ENCODE assay signal across 10 cellular contexts in the genomic region with DNA sequence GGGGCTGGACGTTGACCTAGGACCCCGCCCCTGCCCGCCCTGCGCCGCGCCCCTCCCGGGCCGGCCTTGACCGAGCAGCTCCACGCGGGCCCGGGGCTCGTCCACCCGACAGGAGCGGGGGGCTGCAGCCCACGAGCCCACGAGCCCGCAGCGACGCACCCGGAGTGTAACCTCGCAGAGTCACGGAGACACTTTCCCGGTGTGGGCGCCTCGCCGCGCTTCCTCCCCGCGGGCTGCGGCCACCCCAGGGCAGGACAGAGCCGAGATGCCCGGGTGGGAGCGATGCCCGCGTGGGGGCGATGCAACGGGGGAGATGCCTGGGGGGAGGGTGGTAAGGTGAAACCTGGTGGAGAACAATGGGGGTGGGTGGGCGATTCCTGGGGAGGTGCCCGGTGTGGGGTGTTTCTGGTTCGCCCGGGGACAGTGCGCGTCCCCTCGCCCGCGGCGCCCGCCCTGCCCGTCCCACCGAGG. TPM values are rescaled to one million over a fixed set of nuclear protein-coding genes. Genes with fewer than 3 reads are reported as not detected.
DNase-seq lines count a peak whose midpoint lies in the region; ATAC-seq and TF ChIP-seq lines count a peak whose summit lies in the region.
"Had no signal": no experiment of that assay in that cellular context is flagged by ENCODE, and none has a peak within 500 bp of the region (broad histone marks: within the 10 kb centered on the region; RNA-seq: fewer than 3 reads in every experiment).

No MANE protein-coding gene starts in this region.

- H4K20me1 ChIP-seq in SK-N-SH (ENCODE audit: insufficient read depth), result no peaks in the 10 kb centered on the region

- no peak for TF ChIP-seq POLR2A in stomach (IDR thresholded peaks at IDR 0.05)

- H3K9ac ChIP-seq in SK-N-SH, result no peak overlapping the region

- CTCF ChIA-PET in SK-N-SH (lab: Yijun Ruan, JAX), result no interaction called here

- no peak overlapping the region for H3K27ac ChIP-seq in SK-N-SH (ENCODE audit: low read depth in 2 of 2, low read length in 1 of 2)
- peak overlapping the region in 2 of 5 donors; percentile 1 to 40 for H3K27ac ChIP-seq in stomach

- H2AFZ ChIP-seq in SK-N-SH (ENCODE audit: low read depth), result 0 out of 2 replicates have a peak overlapping the region, but pooled peaks have one; percentile 35

- H3K4me3 Mint-ChIP-seq in activated T-helper 2 cell treated with anti-CD3 and anti-CD28 coated beads, Interferon-gamma antibody, Interleukin-2, Interleukin-4, amounts not matched to agents 10 μg/mL and 5 μg/mL and 100 μg/mL, durations not matched to agents 14 hours and 24 hours and 36 hours (ENCODE audit: low read depth), result peak overlapping the region; percentile 39

- H3K27me3 Mint-ChIP-seq in activated T-helper 2 cell treated with anti-CD3 and anti-CD28 coated beads, Interferon-gamma antibody, Interleukin-2, Interleukin-4, amounts not matched to agents 10 μg/mL and 5 μg/mL and 100 μg/mL, durations not matched to agents 14 hours and 24 hours and 36 hours (ENCODE audit: low read depth), result peaks cover 41% of the 10 kb centered on the region

- H3K4me1 ChIP-seq in SK-N-SH (ENCODE audit: control insufficient read depth in 1 of 2, insufficient read depth in 2 of 2, low read depth in 1 of 2, low read length in 1 of 2), result peaks cover 0 to 6% of the 10 kb centered on the region in 2 experiments; a peak in 1 of 4 replicates
- peaks cover 20 to 37% (median 34%) of the 10 kb centered on the region in 4 donors for H3K4me1 ChIP-seq in stomach

- H3K4me3 ChIP-seq in SK-N-SH (ENCODE audit: low read depth in 2 of 2, low read length in 1 of 2) (peak overlapping the region; percentile 9 to 43; a peak in 3 of 4 replicates), stomach (peak overlapping the region; percentile 36 to 72 (median 52))

- no peaks in the 10 kb centered on the region for H3K9me3 Mint-ChIP-seq in activated T-helper 2 cell treated with anti-CD3 and anti-CD28 coated beads, Interferon-gamma antibody, Interleukin-2, Interleukin-4, amounts not matched to agents 10 μg/mL and 5 μg/mL and 100 μg/mL, durations not matched to agents 14 hours and 24 hours and 36 hours

- no peaks in the 10 kb centered on the region for H3K79me2 ChIP-seq in SK-N-SH (ENCODE audit: insufficient read depth)

- peak; percentile 62 for DNase-seq in SK-N-SH
- DNase-seq in activated T-helper 2 cell treated with anti-CD3 and anti-CD28 coated beads, Interferon-gamma antibody, Interleukin-2, Interleukin-4, amounts not matched to agents 10 μg/mL and 5 μg/mL and 100 μg/mL, durations not matched to agents 14 hours and 24 hours and 36 hours (ENCODE audit: low spot score), result no peak
- DNase-seq in left kidney (ENCODE audit: low read depth, low spot score), result peak; percentile 20
- no peak for DNase-seq in stomach
- DNase-seq in iPS-NIHi11 (ENCODE audit: low spot score), result no peak
- DNase-seq: substantia nigra had no signal

- H3K27me3 ChIP-seq in SK-N-SH (ENCODE audit: insufficient read depth), result peaks cover 28% of the 10 kb centered on the region
- H3K27me3 ChIP-seq in stomach, result peaks cover 17 to 53% (median 33%) of the 10 kb centered on the region in 3 donors

- no peaks in the 10 kb centered on the region for H3K36me3 Mint-ChIP-seq in activated T-helper 2 cell treated with anti-CD3 and anti-CD28 coated beads, Interferon-gamma antibody, Interleukin-2, Interleukin-4, amounts not matched to agents 10 μg/mL and 5 μg/mL and 100 μg/mL, durations not matched to agents 14 hours and 24 hours and 36 hours (ENCODE audit: low read depth)

- H3K36me3 ChIP-seq in SK-N-SH (replicated peaks in 1 of 2; ENCODE audit: control insufficient read depth in 1 of 2, insufficient read depth in 2 of 2, low read length in 1 of 2) (no peaks in the 10 kb centered on the region), stomach (no peaks in the 10 kb centered on the region)

- H3K9me3 ChIP-seq in SK-N-SH (no peaks in the 10 kb centered on the region), stomach (no peaks in the 10 kb centered on the region)

- H3F3A ChIP-seq in SK-N-SH (replicated peaks; ENCODE audit: insufficient read depth), result peaks cover 11% of the 10 kb centered on the region

- H3K27ac Mint-ChIP-seq in activated T-helper 2 cell treated with anti-CD3 and anti-CD28 coated beads, Interferon-gamma antibody, Interleukin-2, Interleukin-4, amounts not matched to agents 10 μg/mL and 5 μg/mL and 100 μg/mL, durations not matched to agents 14 hours and 24 hours and 36 hours, result no peak overlapping the region
- H3K27ac Mint-ChIP-seq: progenitor cell of endocrine pancreas had no signal

- peaks cover 19% of the 10 kb centered on the region for H3K4me1 Mint-ChIP-seq in activated T-helper 2 cell treated with anti-CD3 and anti-CD28 coated beads, Interferon-gamma antibody, Interleukin-2, Interleukin-4, amounts not matched to agents 10 μg/mL and 5 μg/mL and 100 μg/mL, durations not matched to agents 14 hours and 24 hours and 36 hours (ENCODE audit: low read depth)

- no peak for TF ChIP-seq RAD21 in SK-N-SH (IDR thresholded peaks at IDR 0.05; ENCODE audit: low read length)

- ATAC-seq in SK-N-SH treated with all-trans-retinoic acid at 6 μM for 48 hours (no peak), GM19397 (IDR thresholded peaks at IDR 0.05; ENCODE audit: unreplicated experiment) (no peak), esophagus mucosa (no peak)

- WGBS in SK-N-SH (ENCODE audit: low lambda C conversion rate), result no CpG with 5 or more reads among the region's 51 CpGs
- WGBS in stomach, 5 donors, result 0 to 3% (median 2%) methylated on average over 24 to 51 of the region's 51 CpGs

- TF ChIP-seq CTCF in SK-N-SH (IDR thresholded peaks at IDR 0.05) (no peak), stomach (IDR thresholded peaks at IDR 0.05) (no peak)

- peak overlapping the region; percentile 81 for H3K4me2 ChIP-seq in SK-N-SH

- POLR2A ChIA-PET in SK-N-SH (lab: Yijun Ruan, JAX), result no interaction called here

- no peak for TF ChIP-seq EP300 in SK-N-SH (IDR thresholded peaks at IDR 0.05; ENCODE audit: borderline replicate concordance in 1 of 2, low read depth in 1 of 2, low read length in 1 of 2)
- no peak for TF ChIP-seq EP300 in stomach (IDR thresholded peaks at IDR 0.05)

- H3K9me2 ChIP-seq in SK-N-SH, result no peaks in the 10 kb centered on the region

- intact Hi-C loops in activated T-helper 2 cell treated with anti-CD3 and anti-CD28 coated beads, Interferon-gamma antibody, Interleukin-2, Interleukin-4, amounts not matched to agents 10 μg/mL and 5 μg/mL and 100 μg/mL, durations not matched to agents 14 hours and 24 hours and 36 hours (cut with micrococcal nuclease), result no loop called here
- intact Hi-C loops in stomach (cut with DNase I; ENCODE audit: low total_unique reads), result no loop called here

TF ChIP-seq in SK-N-SH, 30 proteins besides CTCF, POLR2A, EP300 and RAD21 (continues in another document):
- TF ChIP-seq RCOR1 (IDR thresholded peaks at IDR 0.05; ENCODE audit: low read length), result no peak
- no peak for TF ChIP-seq TEAD4 (IDR thresholded peaks at IDR 0.05; ENCODE audit: borderline replicate concordance, insufficient read depth)
- TF ChIP-seq, protein P1, sequence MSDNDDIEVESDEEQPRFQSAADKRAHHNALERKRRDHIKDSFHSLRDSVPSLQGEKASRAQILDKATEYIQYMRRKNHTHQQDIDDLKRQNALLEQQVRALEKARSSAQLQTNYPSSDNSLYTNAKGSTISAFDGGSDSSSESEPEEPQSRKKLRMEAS (IDR thresholded peaks at IDR 0.05; ENCODE audit: low read depth), result no peak
- TF ChIP-seq, protein P2, sequence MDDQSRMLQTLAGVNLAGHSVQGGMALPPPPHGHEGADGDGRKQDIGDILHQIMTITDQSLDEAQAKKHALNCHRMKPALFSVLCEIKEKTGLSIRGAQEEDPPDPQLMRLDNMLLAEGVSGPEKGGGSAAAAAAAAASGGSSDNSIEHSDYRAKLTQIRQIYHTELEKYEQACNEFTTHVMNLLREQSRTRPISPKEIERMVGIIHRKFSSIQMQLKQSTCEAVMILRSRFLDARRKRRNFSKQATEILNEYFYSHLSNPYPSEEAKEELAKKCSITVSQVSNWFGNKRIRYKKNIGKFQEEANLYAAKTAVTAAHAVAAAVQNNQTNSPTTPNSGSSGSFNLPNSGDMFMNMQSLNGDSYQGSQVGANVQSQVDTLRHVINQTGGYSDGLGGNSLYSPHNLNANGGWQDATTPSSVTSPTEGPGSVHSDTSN (IDR thresholded peaks at IDR 0.05), result no peak
- TF ChIP-seq TCF12 (IDR thresholded peaks at IDR 0.05), result no peak

TF ChIP-seq in SK-N-SH treated with all-trans-retinoic acid at 6 μM for 48 hours, 23 proteins besides CTCF, POLR2A, EP300 and RAD21:
- TF ChIP-seq RARB (CRISPR knock-in tag; IDR thresholded peaks at IDR 0.05) (no peak), PPARA (CRISPR knock-in tag; IDR thresholded peaks at IDR 0.05; ENCODE audit: borderline replicate concordance) (no peak), CSDC2 (CRISPR knock-in tag; IDR thresholded peaks at IDR 0.05) (no peak), ZC3H10 (CRISPR knock-in tag; IDR thresholded peaks at IDR 0.05) (no peak)
TF ChIP-seq in SK-N-SH treated with all-trans-retinoic acid at 6 μM for 48 hours: peak in this region for 0.

RNA-seq across cellular contexts. Expression of a gene that starts 4.9 kb away (rescaled TPM):
- 6.8 and 7.9 TPM in 2 replicates for polyA plus RNA-seq in SK-N-SH (2012; rRNA removed)
- 6.3 and 7.8 TPM in 2 replicates for polyA plus RNA-seq in SK-N-SH (2012; cell fraction: cytosol; rRNA removed)
- 12.3 and 12.4 TPM in 2 replicates for polyA plus RNA-seq in SK-N-SH (2012; cell fraction: nucleus; rRNA removed)
- 25.2 and 25.6 TPM in 2 replicates for total RNA-seq in activated T-helper 2 cell treated with anti-CD3 and anti-CD28 coated beads, Interferon-gamma antibody, Interleukin-2, Interleukin-4, amounts not matched to agents 10 μg/mL and 5 μg/mL and 100 μg/mL, durations not matched to agents 14 hours and 24 hours and 36 hours
- 10 to 100 TPM; 11.9 to 31.7 (median 21.6) TPM for total RNA-seq in stomach
- polyA plus RNA-seq in stomach, result 1 to 10 TPM; 2.2 to 3.2 (median 3.2) TPM
- 9.0 TPM for total RNA-seq in esophagus mucosa

RNA-seq across cellular contexts. Expression of a gene that starts 21.1 kb away (rescaled TPM):
- 7.8 and 10.3 TPM in 2 replicates for polyA plus RNA-seq in SK-N-SH (2012; rRNA removed)
- 6.0 and 7.7 TPM in 2 replicates for polyA plus RNA-seq in SK-N-SH (2012; cell fraction: cytosol; rRNA removed)
- 40.9 and 50.0 TPM in 2 replicates for polyA plus RNA-seq in SK-N-SH (2012; cell fraction: nucleus; rRNA removed)
- 41.3 and 46.2 TPM in 2 replicates for total RNA-seq in activated T-helper 2 cell treated with anti-CD3 and anti-CD28 coated beads, Interferon-gamma antibody, Interleukin-2, Interleukin-4, amounts not matched to agents 10 μg/mL and 5 μg/mL and 100 μg/mL, durations not matched to agents 14 hours and 24 hours and 36 hours
- total RNA-seq in stomach, result 10 to 100 TPM; 29.2 to 92.4 (median 49.4) TPM
- 10 to 100 TPM; 10.0 to 17.7 (median 16.0) TPM for polyA plus RNA-seq in stomach
- total RNA-seq in esophagus mucosa, result 23.8 TPM

Comparison
In these comparisons a context has a peak if more than half of its experiments do, and no peak if none do; other contexts are left out.
1. DNase-seq: peak in SK-N-SH (single experiment) and left kidney (single experiment); none in activated T-helper 2 cell treated with anti-CD3 and anti-CD28 coated beads, Interferon-gamma antibody, Interleukin-2, Interleukin-4, amounts not matched to agents 10 μg/mL and 5 μg/mL and 100 μg/mL, durations not matched to agents 14 hours and 24 hours and 36 hours (single experiment), stomach (single experiment) and iPS-NIHi11 (single experiment).